In the genomic region with DNA sequence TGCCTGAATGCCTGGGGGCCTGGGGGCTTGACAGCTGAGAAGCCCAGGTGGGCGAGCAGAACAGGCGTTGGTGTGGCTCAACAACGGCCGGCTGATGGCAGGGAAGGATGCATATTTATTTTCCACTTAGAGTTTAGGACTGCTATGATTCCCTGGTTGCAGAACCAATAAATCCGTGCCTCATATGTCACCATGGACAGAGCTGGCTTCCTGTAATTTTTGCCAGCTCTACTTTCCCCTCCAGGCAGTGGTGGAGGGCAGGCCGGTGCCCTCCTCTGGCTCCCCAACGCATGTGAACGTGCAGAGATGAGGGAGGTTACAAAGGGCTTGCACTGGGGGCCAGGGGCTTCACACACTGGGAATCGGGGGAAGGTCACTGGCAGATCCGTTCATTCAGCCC, we compare ENCODE assay signal across 29 cellular contexts. TPM values are rescaled to one million over a fixed set of nuclear protein-coding genes. Genes with fewer than 3 reads are reported as not detected.
"Had no signal": no experiment of that assay in that cellular context is flagged by ENCODE, and none has a peak within 500 bp of the region (broad histone marks: within the 10 kb centered on the region; RNA-seq: fewer than 3 reads in every experiment).

No MANE protein-coding gene starts in this region.

- ATAC-seq: activated T-cell treated with anti-CD3 and anti-CD28 coated beads, Interleukin-2, amount 50 U/mL, for 4 hours; K562; Panc1; Right ventricle myocardium inferior; T-helper 17 cell; WTC11 had no signal

- H3K27ac Mint-ChIP-seq: activated CD4-positive, alpha-beta T cell treated with anti-CD3 and anti-CD28 coated beads, Interleukin-2, amount 10 ng/mL, durations not matched to agents 24 days and 14 days; activated naive CD8-positive, alpha-beta T cell treated with anti-CD3 and anti-CD28 coated beads for 36 hours; WTC11 had no signal

- H3K36me3 Mint-ChIP-seq: activated naive CD8-positive, alpha-beta T cell treated with anti-CD3 and anti-CD28 coated beads for 36 hours; WTC11 had no signal

- H3K9me3 Mint-ChIP-seq: activated CD4-positive, alpha-beta T cell treated with anti-CD3 and anti-CD28 coated beads, Interleukin-2, amount 10 ng/mL, durations not matched to agents 24 days and 14 days; activated T-cell treated with anti-CD3 and anti-CD28 coated beads, Interleukin-2, amount 50 U/mL, for 4 hours; WTC11 had no signal

- H3K27ac ChIP-seq: SK-N-MC had no signal

- FAIRE-seq: K562 had no signal

- H3K27me3 Mint-ChIP-seq: activated naive CD8-positive, alpha-beta T cell treated with anti-CD3 and anti-CD28 coated beads for 36 hours had no signal

- DNase-seq: activated CD4-positive, alpha-beta T cell treated with anti-CD3 and anti-CD28 coated beads for 1 hour; activated CD4-positive, alpha-beta T cell treated with anti-CD3 and anti-CD28 coated beads, Interleukin-2, amount 10 ng/mL, durations not matched to agents 24 days and 14 days; activated CD4-positive, alpha-beta T cell treated with anti-CD3 and anti-CD28 coated beads, Interleukin-2, amount 50 U/mL, for 48 hours; activated CD8-positive, alpha-beta memory T cell treated with anti-CD3 and anti-CD28 coated beads for 24 hours; activated effector memory CD4-positive, alpha-beta T cell treated with anti-CD3 and anti-CD28 coated beads, Interleukin-2, amount 50 U/mL, for 16 hours; activated naive CD4-positive, alpha-beta T cell treated with Interleukin-2 at 50 U/mL for 16 hours; activated naive CD8-positive, alpha-beta T cell treated with anti-CD3 and anti-CD28 coated beads for 36 hours; activated T-cell treated with anti-CD3 and anti-CD28 coated beads, Interleukin-2, amount 50 U/mL, for 4 hours; cerebellar nuclear complex; Karpas-422; MM.1S; NCI-H1105; NCI-H146; NCI-H187 treated with DMSO at 0.1 percent for 48 hours; NCI-H2081 treated with DMSO at 0.1 percent for 48 hours; NCI-H2227 treated with DMSO at 0.1 percent for 48 hours; NCI-H446 treated with DMSO at 0.1 percent for 48 hours; NCI-H524 treated with DMSO at 0.1 percent for 48 hours; NCI-H774; RPMI8226; SW 1271; T-helper 17 cell; T-helper 9 cell had no signal

- H3K4me3 ChIP-seq: K562, SK-N-MC had no signal

- H3K4me3 Mint-ChIP-seq: activated CD4-positive, alpha-beta T cell treated with anti-CD3 and anti-CD28 coated beads, Interleukin-2, amount 10 ng/mL, durations not matched to agents 24 days and 14 days; activated naive CD8-positive, alpha-beta T cell treated with anti-CD3 and anti-CD28 coated beads for 36 hours; activated T-cell treated with anti-CD3 and anti-CD28 coated beads, Interleukin-2, amount 50 U/mL, for 4 hours; T-helper 17 cell; WTC11 had no signal

RNA-seq across cellular contexts. Expression of gene SAG, which starts 18.2 kb away (rescaled TPM):
- total RNA-seq: activated CD4-positive, alpha-beta T cell treated with anti-CD3 and anti-CD28 coated beads, Interleukin-2, amount 10 ng/mL, durations not matched to agents 24 days and 14 days; activated T-cell treated with anti-CD3 and anti-CD28 coated beads, Interleukin-2, amount 50 U/mL, for 4 hours; cardiac septum; Right ventricle myocardium inferior; WTC11 had no signal
